In the genomic region with DNA sequence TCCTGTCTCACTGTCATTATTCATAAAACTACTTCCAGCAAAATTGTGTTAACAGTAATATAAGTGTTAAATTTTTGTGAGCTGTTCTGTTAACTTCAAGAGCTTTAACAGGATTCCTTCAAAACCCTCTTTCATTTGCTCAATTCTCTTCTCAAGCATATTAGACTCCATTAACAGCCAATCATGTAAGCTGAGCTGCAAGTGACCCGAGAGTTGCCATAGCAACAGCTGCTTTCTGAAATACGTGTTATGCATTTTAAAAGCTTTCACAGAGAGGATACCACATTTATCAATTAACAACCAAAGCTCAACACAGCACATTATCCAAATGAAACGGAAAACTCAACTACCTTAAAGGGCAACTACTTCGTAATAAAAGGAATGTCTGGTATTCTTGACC, we compare ENCODE assay signal across 10 cellular contexts.
DNase-seq lines count a peak whose midpoint lies in the region; ATAC-seq and TF ChIP-seq lines count a peak whose summit lies in the region.
"Had no signal": no experiment of that assay in that cellular context is flagged by ENCODE, and none has a peak within 500 bp of the region (broad histone marks: within the 10 kb centered on the region; RNA-seq: fewer than 3 reads in every experiment).

No MANE protein-coding gene starts in this region.

- H3K27me3 Mint-ChIP-seq in glutamatergic neuron (ENCODE audit: unreplicated experiment): no peaks in the 10 kb centered on the region
- no peaks in the 10 kb centered on the region for H3K27me3 Mint-ChIP-seq in activated T-cell treated with anti-CD3 and anti-CD28 coated beads, Interleukin-2, amount 50 U/mL, for 24 hours
- H3K27me3 Mint-ChIP-seq: IgD-negative memory B cell had no signal

- no peak for ATAC-seq in HG03196 (IDR thresholded peaks at IDR 0.05; ENCODE audit: unreplicated experiment)

- H3K79me2 ChIP-seq in SK-N-SH (ENCODE audit: insufficient read depth): peaks cover 98% of the 10 kb centered on the region

- H3K27me3 ChIP-seq in SK-N-SH (ENCODE audit: insufficient read depth): no peaks in the 10 kb centered on the region
- no peaks in the 10 kb centered on the region for H3K27me3 ChIP-seq in skeletal muscle satellite cell (ENCODE audit: control insufficient read depth, insufficient read depth, low read length)

- peaks cover 7% of the 10 kb centered on the region for H3K36me3 Mint-ChIP-seq in glutamatergic neuron (ENCODE audit: unreplicated experiment)
- peaks cover 42% of the 10 kb centered on the region for H3K36me3 Mint-ChIP-seq in activated T-cell treated with anti-CD3 and anti-CD28 coated beads, Interleukin-2, amount 50 U/mL, for 24 hours (ENCODE audit: low read depth)

- TF ChIP-seq RAD21 in SK-N-SH (IDR thresholded peaks at IDR 0.05; ENCODE audit: low read length): no peak

- H3K4me1 Mint-ChIP-seq in glutamatergic neuron (ENCODE audit: low read depth, unreplicated experiment): peaks cover 19% of the 10 kb centered on the region
- H3K4me1 Mint-ChIP-seq in activated T-cell treated with anti-CD3 and anti-CD28 coated beads, Interleukin-2, amount 50 U/mL, for 24 hours (ENCODE audit: low read depth): peaks cover 47% of the 10 kb centered on the region

- H3K4me1 ChIP-seq in SK-N-SH (ENCODE audit: control insufficient read depth in 1 of 2, insufficient read depth in 2 of 2, low read depth in 1 of 2, low read length in 1 of 2) (no peaks in the 10 kb centered on the region; a peak in 1 of 4 replicates), skeletal muscle satellite cell (ENCODE audit: control insufficient read depth, insufficient read depth, low read length) (no peaks in the 10 kb centered on the region)

- DNase-seq in DMS53 (lab: John Stamatoyannopoulos, UW) (peak; percentile 18), DMS53 treated with DMSO at 0.1 percent for 48 hours (lab: John Stamatoyannopoulos, UW; ENCODE audit: unreplicated experiment) (no peak), SK-N-SH (peak; percentile 19), glutamatergic neuron (peak; percentile 43), NCI-H1930 (lab: John Stamatoyannopoulos, UW) (no peak)
- no peak for DNase-seq in activated T-cell treated with anti-CD3 and anti-CD28 coated beads, Interleukin-2, amount 50 U/mL, for 24 hours

- H3K4me2 ChIP-seq in SK-N-SH (no peak overlapping the region), skeletal muscle satellite cell (ENCODE audit: low read length) (peak overlapping the region; percentile 4)

- WGBS in SK-N-SH (ENCODE audit: low lambda C conversion rate): 57% methylated on average over 4 of the region's 4 CpGs

- TF ChIP-seq CTCF in SK-N-SH (IDR thresholded peaks at IDR 0.05) (no peak), glutamatergic neuron (IDR thresholded peaks at IDR 0.05; ENCODE audit: partially characterized antibody, unreplicated experiment) (no peak)

- no peak overlapping the region; a peak in 1 of 4 replicates for H3K27ac ChIP-seq in SK-N-SH (ENCODE audit: low read depth in 2 of 2, low read length in 1 of 2)
- H3K27ac ChIP-seq: 22Rv1 had no signal

- no peaks in the 10 kb centered on the region for H3K9me2 ChIP-seq in SK-N-SH

- H2AFZ ChIP-seq in SK-N-SH (ENCODE audit: low read depth): no peak overlapping the region

- no peaks in the 10 kb centered on the region for H3K9me3 Mint-ChIP-seq in glutamatergic neuron (ENCODE audit: unreplicated experiment)
- H3K9me3 Mint-ChIP-seq in activated T-cell treated with anti-CD3 and anti-CD28 coated beads, Interleukin-2, amount 50 U/mL, for 24 hours: peaks cover 8% of the 10 kb centered on the region

- peak overlapping the region; percentile 61 for H3K4me3 Mint-ChIP-seq in glutamatergic neuron (ENCODE audit: unreplicated experiment)
- H3K4me3 Mint-ChIP-seq in activated T-cell treated with anti-CD3 and anti-CD28 coated beads, Interleukin-2, amount 50 U/mL, for 24 hours: no peak overlapping the region

- H3K4me3 ChIP-seq in SK-N-SH (ENCODE audit: low read depth in 2 of 2, low read length in 1 of 2) (no peak overlapping the region), skeletal muscle satellite cell (ENCODE audit: low read length) (no peak overlapping the region)

- POLR2A ChIA-PET in SK-N-SH (lab: Yijun Ruan, JAX): no interaction called here

- H3K9ac ChIP-seq in SK-N-SH: no peak overlapping the region
- no peak overlapping the region for H3K9ac ChIP-seq in skeletal muscle satellite cell (ENCODE audit: low read depth, low read length)

- H3F3A ChIP-seq in SK-N-SH (replicated peaks; ENCODE audit: insufficient read depth): no peaks in the 10 kb centered on the region

- 0 out of 2 replicates have a peak, but pooled peaks cover 8% of the 10 kb centered on the region for H3K9me3 ChIP-seq in SK-N-SH
- H3K9me3 ChIP-seq in skeletal muscle satellite cell (replicated peaks; ENCODE audit: low read length): peaks cover 3% of the 10 kb centered on the region

- CTCF ChIA-PET in SK-N-SH (lab: Yijun Ruan, JAX): interaction anchor here (1.0 kb wide), 2 partner anchors 93 to 583 kb away, joined by 3 to 4 read pairs; a partner anchor contains a TSS

- no peak for TF ChIP-seq EP300 in SK-N-SH (IDR thresholded peaks at IDR 0.05; ENCODE audit: borderline replicate concordance in 1 of 2, low read depth in 1 of 2, low read length in 1 of 2)

- peaks cover 19% of the 10 kb centered on the region; the same call in 1 of the 2 replicates for H4K20me1 ChIP-seq in SK-N-SH (ENCODE audit: insufficient read depth)

- H3K36me3 ChIP-seq in SK-N-SH (replicated peaks in 1 of 2; ENCODE audit: control insufficient read depth in 1 of 2, insufficient read depth in 2 of 2, low read length in 1 of 2): peaks cover 0 to 12% of the 10 kb centered on the region in 2 experiments
- no peaks in the 10 kb centered on the region for H3K36me3 ChIP-seq in skeletal muscle satellite cell (ENCODE audit: insufficient read depth, low read length)

- peak overlapping the region; percentile 84 for H3K27ac Mint-ChIP-seq in glutamatergic neuron (ENCODE audit: unreplicated experiment)
- H3K27ac Mint-ChIP-seq in activated T-cell treated with anti-CD3 and anti-CD28 coated beads, Interleukin-2, amount 50 U/mL, for 24 hours: no peak overlapping the region

TF ChIP-seq in SK-N-SH, 30 proteins besides CTCF, POLR2A, EP300 and RAD21:
- TF ChIP-seq RFX5 (IDR thresholded peaks at IDR 0.05; ENCODE audit: low read length): peak; percentile 99
- no peak for TF ChIP-seq TCF12 (IDR thresholded peaks at IDR 0.05)
- TF ChIP-seq, protein P1, sequence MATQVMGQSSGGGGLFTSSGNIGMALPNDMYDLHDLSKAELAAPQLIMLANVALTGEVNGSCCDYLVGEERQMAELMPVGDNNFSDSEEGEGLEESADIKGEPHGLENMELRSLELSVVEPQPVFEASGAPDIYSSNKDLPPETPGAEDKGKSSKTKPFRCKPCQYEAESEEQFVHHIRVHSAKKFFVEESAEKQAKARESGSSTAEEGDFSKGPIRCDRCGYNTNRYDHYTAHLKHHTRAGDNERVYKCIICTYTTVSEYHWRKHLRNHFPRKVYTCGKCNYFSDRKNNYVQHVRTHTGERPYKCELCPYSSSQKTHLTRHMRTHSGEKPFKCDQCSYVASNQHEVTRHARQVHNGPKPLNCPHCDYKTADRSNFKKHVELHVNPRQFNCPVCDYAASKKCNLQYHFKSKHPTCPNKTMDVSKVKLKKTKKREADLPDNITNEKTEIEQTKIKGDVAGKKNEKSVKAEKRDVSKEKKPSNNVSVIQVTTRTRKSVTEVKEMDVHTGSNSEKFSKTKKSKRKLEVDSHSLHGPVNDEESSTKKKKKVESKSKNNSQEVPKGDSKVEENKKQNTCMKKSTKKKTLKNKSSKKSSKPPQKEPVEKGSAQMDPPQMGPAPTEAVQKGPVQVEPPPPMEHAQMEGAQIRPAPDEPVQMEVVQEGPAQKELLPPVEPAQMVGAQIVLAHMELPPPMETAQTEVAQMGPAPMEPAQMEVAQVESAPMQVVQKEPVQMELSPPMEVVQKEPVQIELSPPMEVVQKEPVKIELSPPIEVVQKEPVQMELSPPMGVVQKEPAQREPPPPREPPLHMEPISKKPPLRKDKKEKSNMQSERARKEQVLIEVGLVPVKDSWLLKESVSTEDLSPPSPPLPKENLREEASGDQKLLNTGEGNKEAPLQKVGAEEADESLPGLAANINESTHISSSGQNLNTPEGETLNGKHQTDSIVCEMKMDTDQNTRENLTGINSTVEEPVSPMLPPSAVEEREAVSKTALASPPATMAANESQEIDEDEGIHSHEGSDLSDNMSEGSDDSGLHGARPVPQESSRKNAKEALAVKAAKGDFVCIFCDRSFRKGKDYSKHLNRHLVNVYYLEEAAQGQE (IDR thresholded peaks at IDR 0.05; ENCODE audit: low read depth, low read length): no peak

Comparison
In these comparisons a context has a peak if more than half of its experiments do, and no peak if none do; other contexts are left out.
1. DNase-seq: peak in DMS53 (single experiment), SK-N-SH (single experiment) and glutamatergic neuron (single experiment); none in DMS53 treated with DMSO at 0.1 percent for 48 hours (single experiment), activated T-cell treated with anti-CD3 and anti-CD28 coated beads, Interleukin-2, amount 50 U/mL, for 24 hours (single experiment) and NCI-H1930 (0 of 2).